ENCODE assay signal across 19 cellular contexts in genomic region chr9:14415947-14416346, GRCh38.
A peak's percentile ranks its signal among the peaks of the same experiment; 100 is the strongest.
DNase-seq lines count a peak whose midpoint lies in the region; TF ChIP-seq lines count a peak whose summit lies in the region.
"Had no signal": no experiment of that assay in that cellular context is flagged by ENCODE, and none has a peak within 500 bp of the region (broad histone marks: within the 10 kb centered on the region; RNA-seq: fewer than 3 reads in every experiment).

No MANE protein-coding gene starts in this region.

- H3K36me3 Mint-ChIP-seq in CD14-positive monocyte = no peaks in the 10 kb centered on the region
- H3K36me3 Mint-ChIP-seq: CD8-positive, alpha-beta T cell; stimulated activated effector memory CD8-positive, alpha-beta T cell treated with anti-CD3 and anti-CD28 coated beads, Interleukin-12 subunit alpha, Interleukin-12 subunit beta, amount 100 ng/mL, for 72 hours; type B pancreatic cell had no signal

- H3K9me3 Mint-ChIP-seq in CD14-positive monocyte = peaks cover 0 to 7% (median 0%) of the 10 kb centered on the region in 7 donors
- H3K9me3 Mint-ChIP-seq: activated B cell treated with CpG ODN at 0.5 μM for 24 hours; CD8-positive, alpha-beta T cell; stimulated activated effector memory CD8-positive, alpha-beta T cell treated with anti-CD3 and anti-CD28 coated beads, Interleukin-12 subunit alpha, Interleukin-12 subunit beta, amount 100 ng/mL, for 72 hours; T-helper 2 cell treated with Interferon-gamma antibody and Interleukin-4, amounts not matched to agents 5 μg/mL and 100 μg/mL, for 36 hours had no signal

- H3K4me1 Mint-ChIP-seq in CD14-positive monocyte = no peaks in the 10 kb centered on the region
- H3K4me1 Mint-ChIP-seq: activated B cell treated with CpG ODN at 0.5 μM for 24 hours; stimulated activated effector memory CD8-positive, alpha-beta T cell treated with anti-CD3 and anti-CD28 coated beads, Interleukin-12 subunit alpha, Interleukin-12 subunit beta, amount 100 ng/mL, for 72 hours had no signal

- no peak overlapping the region for H3K4me3 Mint-ChIP-seq in CD14-positive monocyte
- H3K4me3 Mint-ChIP-seq: activated B cell treated with CpG ODN at 0.5 μM for 24 hours; CD8-positive, alpha-beta T cell; stimulated activated effector memory CD8-positive, alpha-beta T cell treated with anti-CD3 and anti-CD28 coated beads, Interleukin-12 subunit alpha, Interleukin-12 subunit beta, amount 100 ng/mL, for 72 hours; T-helper 2 cell treated with Interferon-gamma antibody and Interleukin-4, amounts not matched to agents 5 μg/mL and 100 μg/mL, for 36 hours; type B pancreatic cell had no signal

- no peak overlapping the region for H3K27ac Mint-ChIP-seq in CD14-positive monocyte
- H3K27ac Mint-ChIP-seq: activated B cell treated with CpG ODN at 0.5 μM for 24 hours; CD8-positive, alpha-beta T cell; stimulated activated effector memory CD8-positive, alpha-beta T cell treated with anti-CD3 and anti-CD28 coated beads, Interleukin-12 subunit alpha, Interleukin-12 subunit beta, amount 100 ng/mL, for 72 hours; T-helper 2 cell treated with Interferon-gamma antibody and Interleukin-4, amounts not matched to agents 5 μg/mL and 100 μg/mL, for 36 hours; type B pancreatic cell had no signal

- in situ Hi-C loops in brain microvascular endothelial cell (cut with HindIII; ENCODE audit: low pct_ligation_motif_present, low sequenced_read_pairs) = no loop called here

- peaks cover 16% of the 10 kb centered on the region for H3K27me3 ChIP-seq in brain microvascular endothelial cell (replicated peaks)
- H3K27me3 ChIP-seq: gastrocnemius medialis, left lung had no signal

- H3K27ac ChIP-seq in brain microvascular endothelial cell = no peak overlapping the region
- H3K27ac ChIP-seq: gastrocnemius medialis, left lung, PC-9 had no signal

- H3K36me3 ChIP-seq in brain microvascular endothelial cell (replicated peaks) = no peaks in the 10 kb centered on the region
- H3K36me3 ChIP-seq: gastrocnemius medialis, left lung had no signal

- H3K4me3 ChIP-seq in brain microvascular endothelial cell (ENCODE audit: low read depth, low read length) = no peak overlapping the region
- H3K4me3 ChIP-seq: gastrocnemius medialis, left lung, PC-9 had no signal

- intact Hi-C loops in CD14-positive monocyte (cut with micrococcal nuclease) = no loop called here

- peaks cover 0 to 2% (median 0%) of the 10 kb centered on the region in 3 donors for H3K27me3 Mint-ChIP-seq in CD14-positive monocyte (ENCODE audit: low read depth in 3 of 3)
- H3K27me3 Mint-ChIP-seq: activated B cell treated with CpG ODN at 0.5 μM for 24 hours, type B pancreatic cell had no signal

- TF ChIP-seq CTCF in brain microvascular endothelial cell (IDR thresholded peaks at IDR 0.05; ENCODE audit: low read depth, low read length, missing control alignments) (no peak), CD14-positive monocyte (IDR thresholded peaks at IDR 0.05) (no peak)

- DNase-seq in AG08396 (ENCODE audit: low spot score) (peak; percentile 20), HT1080 (ENCODE audit: low read depth) (peak; percentile 82), brain microvascular endothelial cell (peak; percentile 70), glomerular visceral epithelial cell (ENCODE audit: extremely low spot score) (peak; percentile 30), hippocampal formation (lab: John Stamatoyannopoulos, UW) (no peak), GF-D8 (lab: John Stamatoyannopoulos, UW) (no peak), CD14-positive monocyte (ENCODE audit: low spot score) (no peak), iPS-NIHi7 (ENCODE audit: extremely low spot score) (no peak)
- DNase-seq: activated B cell treated with CpG ODN at 0.5 μM for 24 hours; CD8-positive, alpha-beta T cell; effector memory CD4-positive, alpha-beta T cell; gastrocnemius medialis; left lung; NCI-H1105; NCI-H748 treated with DMSO at 0.1 percent for 48 hours; PC-9 had no signal

Comparison
In these comparisons a context has a peak if more than half of its experiments do, and no peak if none do; other contexts are left out.
1. DNase-seq: peak in AG08396 (single experiment), HT1080 (single experiment), brain microvascular endothelial cell (single experiment) and glomerular visceral epithelial cell (single experiment); none in hippocampal formation (0 of 2), GF-D8 (single experiment), CD14-positive monocyte (single experiment) and iPS-NIHi7 (single experiment).